In genomic region chr6:154356690-154357089, GRCh38 we compare ENCODE assay signal across 9 cellular contexts. TPM values are rescaled to one million over a fixed set of nuclear protein-coding genes. Genes with fewer than 3 reads are reported as not detected.
A peak's percentile ranks its signal among the peaks of the same experiment; 100 is the strongest.
DNase-seq lines count a peak whose midpoint lies in the region; ATAC-seq, FAIRE-seq and TF ChIP-seq lines count a peak whose summit lies in the region.
"Had no signal": no experiment of that assay in that cellular context is flagged by ENCODE, and none has a peak within 500 bp of the region (broad histone marks: within the 10 kb centered on the region; RNA-seq: fewer than 3 reads in every experiment).

IPCEF1 (minus strand) TSS chr6:154356803; CDS start chr6:154265947, 90,856 bp downstream.

- H4K5ac ChIP-seq in H1 (ENCODE audit: insufficient read length, low read depth, low read length): no peak within 1 kb of the TSS

- no peak within 1 kb of the TSS for H4K91ac ChIP-seq in H1 (replicated peaks; ENCODE audit: insufficient read length, low read length)

- H3K79me1 ChIP-seq in H1 (ENCODE audit: low read depth, low read length): no peaks in the 10 kb centered on the region

- H2BK15ac ChIP-seq in H1 (ENCODE audit: low read length): no peak within 1 kb of the TSS

- no peak within 1 kb of the TSS for H3K4me2 ChIP-seq in H1 (ENCODE audit: insufficient read depth in 1 of 2, low read depth in 2 of 2, low read length in 2 of 2)

- peak; percentile 39 for DNase-seq in KG1 (lab: John Stamatoyannopoulos, UW)
- no peak for DNase-seq in H1 (ENCODE audit: low read depth in 1 of 2, low spot score in 2 of 2)
- DNase-seq in stomach: no peak
- DNase-seq: NCI-H345, retina had no signal

- no peak within 1 kb of the TSS for H3K4me3 ChIP-seq in H1 (ENCODE audit: extremely low read depth in 1 of 4, insufficient read depth in 2 of 4, low read depth in 3 of 4, low read length in 4 of 4)
- H3K4me3 ChIP-seq in stomach: no peak within 1 kb of the TSS

- WGBS in H1 (ENCODE audit: extremely low coverage in 1 of 2, insufficient coverage in 1 of 2, insufficient read length in 1 of 2, insufficient replicate concordance in 2 of 2, low coverage in 1 of 2, low lambda C conversion rate in 2 of 2, missing lambda C conversion rate in 1 of 2), 2 experiments: 93% methylated on average over 3 of the region's 3 CpGs; no CpG with 5 or more reads in 1 of the 2 experiments
- 73 to 81% (median 79%) methylated on average over 3 of the region's 3 CpGs for WGBS in stomach, 5 donors

- no peak within 1 kb of the TSS for H2BK120ac ChIP-seq in H1 (replicated peaks; ENCODE audit: low read depth, low read length)

- no peaks in the 10 kb centered on the region for H3K4me1 ChIP-seq in H1 (replicated peaks in 1 of 4; ENCODE audit: control insufficient read depth in 3 of 4, insufficient read depth in 4 of 4, low read length in 3 of 4)
- H3K4me1 ChIP-seq in stomach: peaks cover 0 to 18% (median 0%) of the 10 kb centered on the region in 4 donors

- no peak for TF ChIP-seq EP300 in H1 (IDR thresholded peaks at IDR 0.05; ENCODE audit: borderline replicate concordance in 1 of 2, low read depth in 2 of 2, low read length in 2 of 2)
- TF ChIP-seq EP300 in stomach (IDR thresholded peaks at IDR 0.05): no peak

- ATAC-seq in GM19324 (IDR thresholded peaks at IDR 0.05; ENCODE audit: low FRiP score, unreplicated experiment): peak; percentile 27
- ATAC-seq in HG03378 (IDR thresholded peaks at IDR 0.05; ENCODE audit: unreplicated experiment): no peak
- ATAC-seq in GM19467 (IDR thresholded peaks at IDR 0.05; ENCODE audit: unreplicated experiment): no peak
- no peak for ATAC-seq in GM18520 (IDR thresholded peaks at IDR 0.05; ENCODE audit: unreplicated experiment)

- TF ChIP-seq RAD21 in H1 (IDR thresholded peaks at IDR 0.05 in 1 of 2, conservative IDR thresholded peaks at IDR 0.05 in 1 of 2; ENCODE audit: low read depth in 2 of 2, low read length in 2 of 2): no peak

- no peak within 1 kb of the TSS for H3K14ac ChIP-seq in H1 (ENCODE audit: insufficient read length)

- POLR2A ChIA-PET in H1 (lab: Charles Lee; ENCODE audit: partially characterized antibody): no interaction called here

- peaks cover 5% of the 10 kb centered on the region; the same call in 1 of the 2 replicates for H3K23me2 ChIP-seq in H1 (ENCODE audit: low read depth, low read length)

- no peaks in the 10 kb centered on the region for H3K79me2 ChIP-seq in H1 (ENCODE audit: control insufficient read depth in 1 of 2, insufficient read depth in 2 of 2, low read length in 2 of 2)

- no peak within 1 kb of the TSS for H2BK5ac ChIP-seq in H1 (ENCODE audit: low read depth, low read length)

- H4K8ac ChIP-seq in H1 (ENCODE audit: extremely low read depth, insufficient read depth, low read length): no peak within 1 kb of the TSS

- H3K4ac ChIP-seq in H1 (replicated peaks; ENCODE audit: insufficient read length, low read depth, low read length): no peak within 1 kb of the TSS

- H3K9me3 ChIP-seq in H1 (ENCODE audit: insufficient read depth in 2 of 2, low read depth in 1 of 2, low read length in 1 of 2) (no peaks in the 10 kb centered on the region), stomach (no peaks in the 10 kb centered on the region)

- H2AK5ac ChIP-seq in H1 (ENCODE audit: low read depth, low read length): no peak within 1 kb of the TSS

- H4K20me1 ChIP-seq in H1 (replicated peaks in 1 of 2; ENCODE audit: control insufficient read depth in 1 of 2, insufficient read depth in 2 of 2, low read length in 2 of 2): no peaks in the 10 kb centered on the region

- no peak within 1 kb of the TSS for H3K18ac ChIP-seq in H1 (ENCODE audit: extremely low read depth, low read length)

- no peak for FAIRE-seq in H1 (lab: Jason Lieb, UNC)

- no peak for TF ChIP-seq POLR2A in H1 (IDR thresholded peaks at IDR 0.05; ENCODE audit: control extremely low read depth in 1 of 2, low read depth in 2 of 2, low read length in 2 of 2)
- TF ChIP-seq POLR2A in stomach (IDR thresholded peaks at IDR 0.05): no peak

- H2BK12ac ChIP-seq in H1 (ENCODE audit: low read depth, low read length): no peak within 1 kb of the TSS; the same call in 1 of the 2 replicates

- H3K9ac ChIP-seq in H1 (replicated peaks in 1 of 4; ENCODE audit: extremely low read depth in 1 of 4, low read depth in 3 of 4, low read length in 3 of 4): no peak within 1 kb of the TSS; a peak in 1 of 7 replicates

- CTCF ChIA-PET in H1 (lab: Charles Lee; ENCODE audit: partially characterized antibody): interaction anchor here (0.9 to 1.0 kb wide), 2 partner anchors 14 to 79 kb away, joined by 3 read pairs; no protein-coding TSS in a partner anchor

- H3K36me3 ChIP-seq in H1 (ENCODE audit: control insufficient read depth in 2 of 4, insufficient read depth in 4 of 4, low read length in 3 of 4) (no peaks in the 10 kb centered on the region), stomach (no peaks in the 10 kb centered on the region)

- H3K23ac ChIP-seq in H1 (ENCODE audit: insufficient read length): no peak within 1 kb of the TSS

- H3K27ac ChIP-seq in H1 (ENCODE audit: low read depth, low read length) (no peak within 1 kb of the TSS), stomach (peak within 1 kb of the TSS in 3 of 5 donors; percentile 4 to 64 (median 41))

- 0 out of 2 replicates have a peak within 1 kb of the TSS, but pooled peaks have one; percentile 6 for H2AFZ ChIP-seq in H1 (ENCODE audit: low read length)

- TF ChIP-seq CTCF in H1 (IDR thresholded peaks at IDR 0.05; ENCODE audit: control extremely low read depth in 1 of 3, insufficient read depth in 1 of 3, low read depth in 1 of 3, low read length in 3 of 3): no peak
- TF ChIP-seq CTCF in stomach (IDR thresholded peaks at IDR 0.05): no peak

- H2BK20ac ChIP-seq in H1 (ENCODE audit: low read length): no peak within 1 kb of the TSS

- H3K27me3 ChIP-seq in H1 (replicated peaks in 1 of 4; ENCODE audit: control insufficient read depth in 3 of 4, extremely low read depth in 1 of 4, insufficient read depth in 3 of 4, low read length in 3 of 4) (no peaks in the 10 kb centered on the region), stomach (no peaks in the 10 kb centered on the region)

- intact Hi-C loops in stomach (cut with DNase I; ENCODE audit: low total_unique reads): no loop called here

- no peak within 1 kb of the TSS for H3K56ac ChIP-seq in H1 (replicated peaks; ENCODE audit: insufficient read length, low read depth, low read length)

TF ChIP-seq in H1, 55 proteins besides CTCF, POLR2A, EP300 and RAD21:
- TF ChIP-seq RBBP5 (IDR thresholded peaks at IDR 0.05; ENCODE audit: borderline replicate concordance, low read depth, low read length) (no peak), RFX5 (IDR thresholded peaks at IDR 0.05; ENCODE audit: borderline replicate concordance, low read depth, low read length) (no peak), HDAC6 (IDR thresholded peaks at IDR 0.05; ENCODE audit: low read depth, low read length) (no peak), RNF2 (IDR thresholded peaks at IDR 0.05; ENCODE audit: borderline replicate concordance, low read depth, low read length, missing control alignments, poor library complexity, severe bottlenecking) (no peak)

RNA-seq across cellular contexts. Expression of gene IPCEF1, which starts in this region (rescaled TPM):
- 0.44 and 0.78 TPM in 2 replicates for total RNA-seq in H1 (2021; fragmentation: NEBNext Ultra II Directional; extraction: Animal tissue kit (Norgen Biotek cat#: 25700))
- polyA plus RNA-seq in H1 (2011; rRNA removed) (0.05 and 0.41 TPM in 2 replicates), stomach (1 to 10 TPM in 1 of 3 donors, under 1 TPM in 2; 0.44 to 1.8 (median 0.98) TPM)
- polyA plus RNA-seq in H1 (2011; cell fraction: cytosol; rRNA removed): 0.25 TPM
- polyA plus RNA-seq in H1 (2011; cell fraction: nucleus; rRNA removed): 0.66 TPM
- 0.50 to 0.74 TPM (median 0.65 TPM) in 4 replicates for polyA plus RNA-seq in H1 (2012, experiment 1 of 2)
- 0.03 TPM for polyA plus RNA-seq in H1 (2012, experiment 2 of 2)
- polyA plus RNA-seq in H1 (2013, experiment 1 of 2): 0.59 TPM
- 0.35 TPM for polyA plus RNA-seq in H1 (2013, experiment 2 of 2)
- 2.6 and 5.5 TPM in 2 replicates for polyA minus RNA-seq in H1 (2011; rRNA and poly(A)+ RNA removed)
- not detected for polyA minus RNA-seq in H1 (2011; cell fraction: cytosol; rRNA and poly(A)+ RNA removed)
- polyA minus RNA-seq in H1 (2011; cell fraction: nucleus; rRNA and poly(A)+ RNA removed): 2.3 TPM
- 10 to 100 TPM in 2 of 5 donors, under 1 TPM in 1, not detected in 2; under 0.01 to 47.1 (median 10.1) TPM for total RNA-seq in stomach
